25 cellular contexts compared by ENCODE assay signal in the genomic region with DNA sequence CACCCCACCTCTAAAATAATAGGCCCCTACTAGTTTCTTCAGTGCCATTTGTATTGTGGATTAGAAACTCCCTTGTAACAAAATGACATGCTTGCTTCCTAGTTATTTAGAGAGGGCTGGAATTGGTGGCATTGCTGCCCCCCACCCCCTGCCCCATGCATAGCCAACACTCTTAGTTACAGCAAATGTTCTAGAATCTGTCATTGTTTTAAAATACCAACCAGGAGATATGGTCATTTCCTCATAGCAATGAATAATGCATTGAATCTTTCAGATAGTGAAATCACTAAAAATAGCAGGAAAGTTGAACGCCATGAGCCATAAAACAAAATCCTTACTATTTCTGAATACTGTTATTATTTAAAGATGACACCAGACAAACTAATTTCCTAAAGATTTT.
DNase-seq lines count a peak whose midpoint lies in the region; TF ChIP-seq lines count a peak whose summit lies in the region.
"Had no signal": no experiment of that assay in that cellular context is flagged by ENCODE, and none has a peak within 500 bp of the region (broad histone marks: within the 10 kb centered on the region; RNA-seq: fewer than 3 reads in every experiment).

No MANE protein-coding gene starts in this region.

- TF ChIP-seq CTCF in dorsolateral prefrontal cortex (IDR thresholded peaks at IDR 0.05 in 54 of 56, conservative IDR thresholded peaks at IDR 0.05 in 2 of 56; ENCODE audit: low read depth in 1 of 56, partially characterized antibody in 56 of 56), result no peak

- intact Hi-C loops in dorsolateral prefrontal cortex (cut with DNase I), result no loop called here

- H3K27me3 ChIP-seq in dorsolateral prefrontal cortex, result no peaks in the 10 kb centered on the region
- H3K27me3 ChIP-seq: BLaER1 treated with 17β-estradiol and CSF1 and Interleukin-3, amounts not matched to agents 10 nM and 100 nM; SJSA1 had no signal

- DNase-seq in ELR (ENCODE audit: low read depth) (peak; percentile 27), amniotic epithelial cell (ENCODE audit: low read depth) (peak; percentile 10), dorsolateral prefrontal cortex (no peak), pulmonary artery endothelial cell (ENCODE audit: low read depth, low spot score) (peak; percentile 22), midbrain (lab: John Stamatoyannopoulos, UW) (no peak), COLO668 (lab: John Stamatoyannopoulos, UW; ENCODE audit: unreplicated experiment) (no peak), NCI-H2227 (lab: John Stamatoyannopoulos, UW; ENCODE audit: unreplicated experiment) (no peak)
- DNase-seq: AML-193; CD4-positive, alpha-beta T cell; COR-L47; DMS53; GDM1; MM.1S; NCI-H1694; NCI-H2029 treated with DMSO at 0.1 percent for 48 hours; NCI-H226; NCI-H510A treated with DMSO at 0.1 percent for 48 hours; NCI-H748 treated with DMSO at 0.1 percent for 48 hours; Right ventricle myocardium superior; RPMI8226 had no signal

- H3K27ac ChIP-seq in dorsolateral prefrontal cortex, result peak overlapping the region in 38 of 59 donors; percentile 2 to 89 (median 68)
- H3K27ac ChIP-seq: BLaER1 treated with 17β-estradiol and CSF1 and Interleukin-3, amounts not matched to agents 10 nM and 100 nM; HL-60; KMS-11; SJSA1 had no signal

- H3K4me3 ChIP-seq in dorsolateral prefrontal cortex, result no peak overlapping the region
- H3K4me3 ChIP-seq: BLaER1 treated with 17β-estradiol and CSF1 and Interleukin-3, amounts not matched to agents 10 nM and 100 nM; GM12878; SJSA1 had no signal

Comparison
In these comparisons a context has a peak if more than half of its experiments do, and no peak if none do; other contexts are left out.
1. DNase-seq: peak in ELR (single experiment), amniotic epithelial cell (single experiment) and pulmonary artery endothelial cell (single experiment); none in dorsolateral prefrontal cortex (0 of 10), midbrain (single experiment), COLO668 (single experiment) and NCI-H2227 (single experiment).